ENCODE assay signal across 8 cellular contexts in the genomic region with DNA sequence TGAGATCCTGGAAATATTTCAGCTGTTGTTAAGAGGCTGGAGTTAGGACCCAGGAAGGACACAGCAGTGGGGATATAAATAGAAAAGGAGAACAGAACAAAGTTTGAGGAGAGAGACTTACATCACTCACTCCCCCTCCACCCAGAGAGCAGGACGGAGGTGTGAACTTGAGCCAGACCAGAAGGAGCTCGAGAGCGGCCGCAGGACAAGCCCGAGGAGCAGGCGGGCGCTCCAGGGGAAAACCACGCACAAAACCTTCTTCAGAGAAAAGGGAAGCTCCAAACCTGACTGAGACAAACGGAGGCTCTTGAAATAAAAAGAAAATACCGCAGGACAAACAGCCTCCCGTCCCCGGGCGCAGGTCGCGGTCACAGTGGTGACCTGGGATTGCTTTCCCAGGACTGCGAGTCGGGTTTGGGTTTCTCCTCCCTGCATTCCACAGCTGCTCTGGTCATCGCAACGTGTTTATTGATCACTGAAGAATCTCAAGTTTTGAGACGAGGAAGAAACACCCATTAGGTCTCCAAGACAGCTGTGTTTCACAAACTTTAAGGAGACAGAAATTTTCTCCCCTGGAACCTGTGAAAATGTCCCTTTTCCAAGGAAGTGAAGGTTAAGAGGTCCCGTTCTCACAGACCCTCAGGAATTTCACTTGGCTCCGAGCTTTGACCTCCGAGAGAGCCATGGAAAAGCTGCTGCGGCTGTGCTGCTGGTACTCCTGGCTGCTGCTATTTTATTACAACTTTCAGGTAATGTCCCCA. TPM values are rescaled to one million over a fixed set of nuclear protein-coding genes. Genes with fewer than 3 reads are reported as not detected.
DNase-seq lines count a peak whose midpoint lies in the region; ATAC-seq and TF ChIP-seq lines count a peak whose summit lies in the region.

A gene (plus strand): TSS at position 125 of the 761 bp plus-strand sequence. CDS start 559 bp downstream, at position 684.

- H3K4me1 ChIP-seq in foreskin keratinocyte, result no peaks in the 10 kb centered on the region

- CTCF ChIA-PET in activated naive CD4-positive, alpha-beta T cell treated with anti-CD3 and anti-CD28 coated beads, Interleukin-2, amount 10 ng/mL, durations not matched to agents 7 days and 5 days (lab: Charles Lee), result no interaction called here

- peak; percentile 47 for DNase-seq in Ammon's horn (ENCODE audit: low spot score)
- DNase-seq in NCI-H460 (ENCODE audit: extremely low read depth, low read depth), result peak; percentile 79
- DNase-seq in foreskin keratinocyte, result no peak
- peak; percentile 11 for DNase-seq in occipital lobe (lab: John Stamatoyannopoulos, UW)
- DNase-seq in DMS153 treated with DMSO at 0.1 percent for 48 hours (lab: John Stamatoyannopoulos, UW; ENCODE audit: unreplicated experiment), result no peak
- no peak for DNase-seq in activated naive CD4-positive, alpha-beta T cell treated with anti-CD3 and anti-CD28 coated beads, Interleukin-2, amount 10 ng/mL, durations not matched to agents 7 days and 5 days

- H3K27ac ChIP-seq in foreskin keratinocyte, result no peak within 1 kb of the TSS

- H3K27me3 ChIP-seq in foreskin keratinocyte, result peaks cover 28% of the 10 kb centered on the region

- no peaks in the 10 kb centered on the region for H3K9me3 Mint-ChIP-seq in activated naive CD4-positive, alpha-beta T cell treated with anti-CD3 and anti-CD28 coated beads, Interleukin-2, amount 10 ng/mL, durations not matched to agents 7 days and 5 days

- no peak within 1 kb of the TSS for H3K4me3 Mint-ChIP-seq in activated naive CD4-positive, alpha-beta T cell treated with anti-CD3 and anti-CD28 coated beads, Interleukin-2, amount 10 ng/mL, durations not matched to agents 7 days and 5 days

- H3K4me1 Mint-ChIP-seq in activated naive CD4-positive, alpha-beta T cell treated with anti-CD3 and anti-CD28 coated beads, Interleukin-2, amount 10 ng/mL, durations not matched to agents 7 days and 5 days, result no peaks in the 10 kb centered on the region

- ATAC-seq in foreskin keratinocyte (peak; percentile 33), HG03175 (IDR thresholded peaks at IDR 0.05; ENCODE audit: unreplicated experiment) (no peak), HG03442 (IDR thresholded peaks at IDR 0.05; ENCODE audit: unreplicated experiment) (no peak)

- no peaks in the 10 kb centered on the region for H3K36me3 Mint-ChIP-seq in activated naive CD4-positive, alpha-beta T cell treated with anti-CD3 and anti-CD28 coated beads, Interleukin-2, amount 10 ng/mL, durations not matched to agents 7 days and 5 days

- H3K27me3 Mint-ChIP-seq in activated naive CD4-positive, alpha-beta T cell treated with anti-CD3 and anti-CD28 coated beads, Interleukin-2, amount 10 ng/mL, durations not matched to agents 7 days and 5 days, result peaks cover 36% of the 10 kb centered on the region

- no peak for TF ChIP-seq CTCF in foreskin keratinocyte (conservative IDR thresholded peaks at IDR 0.05)

- H3K27ac Mint-ChIP-seq in activated naive CD4-positive, alpha-beta T cell treated with anti-CD3 and anti-CD28 coated beads, Interleukin-2, amount 10 ng/mL, durations not matched to agents 7 days and 5 days, result no peak within 1 kb of the TSS

RNA-seq across cellular contexts. Expression of the gene that starts here (rescaled TPM):
- total RNA-seq in NCI-H460 (2014; rRNA removed; shearing (Covaris generic)), result 206 and 239 TPM in 2 replicates
- 79.5 and 93.7 TPM in 2 replicates for polyA plus RNA-seq in NCI-H460 (2014; cell fraction: nucleus; rRNA removed)
- not detected in 2 replicates for total RNA-seq in foreskin keratinocyte
- polyA plus RNA-seq in foreskin keratinocyte, result not detected in 2 replicates
- 1.9 TPM for total RNA-seq in occipital lobe

Comparison
In these comparisons a context has a peak if more than half of its experiments do, and no peak if none do; other contexts are left out.
1. RNA of the gene that starts here (total RNA-seq): 206 to 239 TPM in NCI-H460; 1.9 TPM in occipital lobe (single experiment) and not detected in foreskin keratinocyte; every median in the first group is over 10 times any median in the second.
2. Peak in ATAC-seq in foreskin keratinocyte; RNA of the gene not detected or under 1 TPM.
3. DNase-seq: peak in Ammon's horn (single experiment), NCI-H460 (single experiment) and occipital lobe (single experiment); none in foreskin keratinocyte (0 of 2), DMS153 treated with DMSO at 0.1 percent for 48 hours (single experiment) and activated naive CD4-positive, alpha-beta T cell treated with anti-CD3 and anti-CD28 coated beads, Interleukin-2, amount 10 ng/mL, durations not matched to agents 7 days and 5 days (single experiment).